Comparison of ENCODE assay signal across 1 cellular context in the genomic region with DNA sequence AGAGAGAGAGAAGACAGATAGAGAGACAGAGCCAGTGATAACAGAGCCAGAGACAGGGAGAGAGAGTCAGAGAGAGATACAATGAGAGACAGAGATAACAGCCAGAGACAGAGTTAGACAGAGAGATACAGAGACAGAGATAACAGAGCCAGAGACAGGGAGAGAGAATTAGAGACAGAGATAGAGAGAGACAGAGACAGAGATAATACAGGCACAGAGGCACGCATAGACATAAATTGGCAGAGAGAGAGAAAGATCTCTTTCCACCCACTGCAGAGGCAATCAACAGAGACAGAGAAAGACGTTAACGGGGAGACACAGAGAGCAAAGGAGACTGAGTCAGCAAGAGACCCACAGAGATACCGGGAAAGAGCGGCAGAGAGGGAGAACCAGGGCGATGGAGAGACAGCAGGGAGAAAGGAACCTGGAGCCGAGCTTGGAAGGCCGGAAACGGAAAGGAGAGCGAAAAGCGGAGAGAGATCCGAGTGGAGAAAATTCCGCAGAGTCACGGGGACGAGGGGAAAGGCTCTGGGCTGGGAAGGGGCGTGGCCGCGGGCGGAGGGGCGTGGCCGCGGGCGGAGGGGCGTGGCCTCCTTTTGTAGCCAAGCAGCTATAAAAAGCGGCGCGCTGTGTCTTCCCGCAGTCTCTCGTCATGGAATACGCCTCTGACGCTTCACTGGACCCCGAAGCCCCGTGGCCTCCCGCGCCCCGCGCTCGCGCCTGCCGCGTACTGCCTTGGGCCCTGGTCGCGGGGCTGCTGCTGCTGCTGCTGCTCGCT.
TF ChIP-seq lines count a peak whose summit lies in the region.

A gene with protein sequence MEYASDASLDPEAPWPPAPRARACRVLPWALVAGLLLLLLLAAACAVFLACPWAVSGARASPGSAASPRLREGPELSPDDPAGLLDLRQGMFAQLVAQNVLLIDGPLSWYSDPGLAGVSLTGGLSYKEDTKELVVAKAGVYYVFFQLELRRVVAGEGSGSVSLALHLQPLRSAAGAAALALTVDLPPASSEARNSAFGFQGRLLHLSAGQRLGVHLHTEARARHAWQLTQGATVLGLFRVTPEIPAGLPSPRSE (plus strand): TSS at position 642 of the 778 bp plus-strand sequence. CDS start 11 bp downstream, at position 653.

TF ChIP-seq in K562, 482 proteins besides CTCF, POLR2A, EP300 and RAD21 (continued from another document and continues in another):
- TF ChIP-seq, protein P1, sequence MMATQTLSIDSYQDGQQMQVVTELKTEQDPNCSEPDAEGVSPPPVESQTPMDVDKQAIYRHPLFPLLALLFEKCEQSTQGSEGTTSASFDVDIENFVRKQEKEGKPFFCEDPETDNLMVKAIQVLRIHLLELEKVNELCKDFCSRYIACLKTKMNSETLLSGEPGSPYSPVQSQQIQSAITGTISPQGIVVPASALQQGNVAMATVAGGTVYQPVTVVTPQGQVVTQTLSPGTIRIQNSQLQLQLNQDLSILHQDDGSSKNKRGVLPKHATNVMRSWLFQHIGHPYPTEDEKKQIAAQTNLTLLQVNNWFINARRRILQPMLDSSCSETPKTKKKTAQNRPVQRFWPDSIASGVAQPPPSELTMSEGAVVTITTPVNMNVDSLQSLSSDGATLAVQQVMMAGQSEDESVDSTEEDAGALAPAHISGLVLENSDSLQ (IDR thresholded peaks at IDR 0.05) = peak; percentile 47; the same call in 1 of the 2 replicates
- no peak for TF ChIP-seq HMG20B (CRISPR knock-in tag; IDR thresholded peaks at IDR 0.05)
- TF ChIP-seq POLR2G (IDR thresholded peaks at IDR 0.05; ENCODE audit: low read depth, low read length) = peak; percentile 100
- TF ChIP-seq MEF2A (IDR thresholded peaks at IDR 0.05; ENCODE audit: control insufficient read depth, low read depth, low read length) = no peak
- TF ChIP-seq NCOA4 (IDR thresholded peaks at IDR 0.05; ENCODE audit: partially characterized antibody) = peak; percentile 95
- no peak for TF ChIP-seq GTF3C2 (IDR thresholded peaks at IDR 0.05; ENCODE audit: borderline replicate concordance, extremely low read depth, insufficient read length)
- TF ChIP-seq TCF3 (CRISPR knock-in tag; IDR thresholded peaks at IDR 0.05) = 0 out of 2 replicates have a peak, but pooled peaks have one; percentile 8
- peak; percentile 81; the same call in 1 of the 2 replicates for TF ChIP-seq EHMT2 (IDR thresholded peaks at IDR 0.05)
- peak; percentile 88 for TF ChIP-seq CREB1 (IDR thresholded peaks at IDR 0.05)
- TF ChIP-seq CREB1 (CRISPR knock-in tag; IDR thresholded peaks at IDR 0.05) = peak; percentile 83
- TF ChIP-seq, protein P2, sequence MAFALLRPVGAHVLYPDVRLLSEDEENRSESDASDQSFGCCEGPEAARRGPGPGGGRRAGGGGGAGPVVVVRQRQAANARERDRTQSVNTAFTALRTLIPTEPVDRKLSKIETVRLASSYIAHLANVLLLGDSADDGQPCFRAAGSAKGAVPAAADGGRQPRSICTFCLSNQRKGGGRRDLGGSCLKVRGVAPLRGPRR (CRISPR knock-in tag; IDR thresholded peaks at IDR 0.05) = no peak
- no peak for TF ChIP-seq SETDB1 (IDR thresholded peaks at IDR 0.05; ENCODE audit: low read length)
- TF ChIP-seq HNRNPUL1 (IDR thresholded peaks at IDR 0.05; ENCODE audit: low read length) = no peak
- no peak for TF ChIP-seq HDAC3 (IDR thresholded peaks at IDR 0.05; ENCODE audit: borderline replicate concordance, partially characterized antibody)
- no peak for TF ChIP-seq ZBTB8A (IDR thresholded peaks at IDR 0.05; ENCODE audit: partially characterized antibody)
- no peak for TF ChIP-seq HNRNPK (IDR thresholded peaks at IDR 0.05; ENCODE audit: low read depth, low read length, poor library complexity, severe bottlenecking)
- TF ChIP-seq KDM4B (IDR thresholded peaks at IDR 0.05; ENCODE audit: borderline replicate concordance in 2 of 2, low read depth in 1 of 2) = no peak; a peak in 1 of 4 replicates
- no peak for TF ChIP-seq KLF13 (tag; IDR thresholded peaks at IDR 0.05; ENCODE audit: borderline replicate concordance, low read depth)
- no peak for TF ChIP-seq SNIP1 (IDR thresholded peaks at IDR 0.05; ENCODE audit: low read depth)
- TF ChIP-seq HDAC1 (IDR thresholded peaks at IDR 0.05) = peak; percentile 82 to 83; a peak in 3 of 4 replicates
- peak; percentile 36 to 67; a peak in 1 of 4 replicates for TF ChIP-seq TEAD1 (CRISPR knock-in tag; IDR thresholded peaks at IDR 0.05)
- peak; percentile 50; the same call in 1 of the 2 replicates for TF ChIP-seq GATA2 (CRISPR knock-in tag; IDR thresholded peaks at IDR 0.05)
- TF ChIP-seq ZNF764 (CRISPR knock-in tag; IDR thresholded peaks at IDR 0.05; ENCODE audit: low read depth) = no peak
- peak; percentile 91 for TF ChIP-seq GTF2B (IDR thresholded peaks at IDR 0.05; ENCODE audit: extremely low read depth, insufficient read length)
- TF ChIP-seq NR0B1 (IDR thresholded peaks at IDR 0.05; ENCODE audit: partially characterized antibody) = no peak
- TF ChIP-seq HNRNPLL (IDR thresholded peaks at IDR 0.05; ENCODE audit: low read depth, low read length, poor library complexity, severe bottlenecking) = peak; percentile 63
- TF ChIP-seq, protein P3, sequence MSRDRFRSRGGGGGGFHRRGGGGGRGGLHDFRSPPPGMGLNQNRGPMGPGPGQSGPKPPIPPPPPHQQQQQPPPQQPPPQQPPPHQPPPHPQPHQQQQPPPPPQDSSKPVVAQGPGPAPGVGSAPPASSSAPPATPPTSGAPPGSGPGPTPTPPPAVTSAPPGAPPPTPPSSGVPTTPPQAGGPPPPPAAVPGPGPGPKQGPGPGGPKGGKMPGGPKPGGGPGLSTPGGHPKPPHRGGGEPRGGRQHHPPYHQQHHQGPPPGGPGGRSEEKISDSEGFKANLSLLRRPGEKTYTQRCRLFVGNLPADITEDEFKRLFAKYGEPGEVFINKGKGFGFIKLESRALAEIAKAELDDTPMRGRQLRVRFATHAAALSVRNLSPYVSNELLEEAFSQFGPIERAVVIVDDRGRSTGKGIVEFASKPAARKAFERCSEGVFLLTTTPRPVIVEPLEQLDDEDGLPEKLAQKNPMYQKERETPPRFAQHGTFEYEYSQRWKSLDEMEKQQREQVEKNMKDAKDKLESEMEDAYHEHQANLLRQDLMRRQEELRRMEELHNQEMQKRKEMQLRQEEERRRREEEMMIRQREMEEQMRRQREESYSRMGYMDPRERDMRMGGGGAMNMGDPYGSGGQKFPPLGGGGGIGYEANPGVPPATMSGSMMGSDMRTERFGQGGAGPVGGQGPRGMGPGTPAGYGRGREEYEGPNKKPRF (IDR thresholded peaks at IDR 0.05; ENCODE audit: low read depth, low read length) = no peak
- TF ChIP-seq SIN3B (IDR thresholded peaks at IDR 0.05; ENCODE audit: low read depth) = no peak; the same call in 1 of the 2 replicates
- TF ChIP-seq ZNF239 (CRISPR knock-in tag; IDR thresholded peaks at IDR 0.05) = no peak
- TF ChIP-seq MAFG (tag; conservative IDR thresholded peaks at IDR 0.05) = peak; percentile 88
- no peak for TF ChIP-seq VEZF1 (CRISPR knock-in tag; IDR thresholded peaks at IDR 0.05)
- TF ChIP-seq BACH1 (tag; IDR thresholded peaks at IDR 0.05) = peak; percentile 55; the same call in 1 of the 2 replicates
- peak; percentile 95 for TF ChIP-seq POLR2AphosphoS5 (IDR thresholded peaks at IDR 0.05; ENCODE audit: control insufficient read depth, insufficient read depth, low read depth, low read length)
- TF ChIP-seq RFX7 (CRISPR knock-in tag; IDR thresholded peaks at IDR 0.05) = no peak
- peak; percentile 67 to 95; a peak in 3 of 4 replicates for TF ChIP-seq ARNT (IDR thresholded peaks at IDR 0.05)
- no peak for TF ChIP-seq HMBOX1 (IDR thresholded peaks at IDR 0.05)
- no peak for TF ChIP-seq RREB1 (CRISPR knock-in tag; IDR thresholded peaks at IDR 0.05)
- TF ChIP-seq ZNF184 (CRISPR knock-in tag; IDR thresholded peaks at IDR 0.05) = no peak
- no peak for TF ChIP-seq COPS2 (conservative IDR thresholded peaks at IDR 0.05)
- TF ChIP-seq SRF (CRISPR knock-in tag; IDR thresholded peaks at IDR 0.05) = 0 out of 4 replicates have a peak, but pooled peaks of 1 of the 2 experiments have one; percentile 17
- no peak for TF ChIP-seq HNRNPH1 (optimal IDR thresholded peaks at IDR 0.05; ENCODE audit: low read depth, low read length)
- no peak; the same call in 1 of the 2 replicates for TF ChIP-seq LCOR (CRISPR knock-in tag; IDR thresholded peaks at IDR 0.05)
